In genomic region chr4:53818112-53818511, GRCh38 we compare ENCODE assay signal across 24 cellular contexts.
"Had no signal": no experiment of that assay in that cellular context is flagged by ENCODE, and none has a peak within 500 bp of the region (broad histone marks: within the 10 kb centered on the region; RNA-seq: fewer than 3 reads in every experiment).

No MANE protein-coding gene starts in this region.

- H3K27me3 ChIP-seq: ascending aorta, colonic mucosa had no signal

- ATAC-seq: activated naive CD8-positive, alpha-beta T cell treated with anti-CD3 and anti-CD28 coated beads, Interleukin-2, amount 50 U/mL, for 24 hours; foreskin keratinocyte; left lobe of liver; right cardiac atrium had no signal

- H3K9me3 ChIP-seq: ascending aorta, colonic mucosa had no signal

- H3K36me3 ChIP-seq: ascending aorta, colonic mucosa had no signal

- H3K4me3 ChIP-seq: ascending aorta, colonic mucosa had no signal

- H3K4me3 Mint-ChIP-seq: activated naive CD4-positive, alpha-beta T cell treated with anti-CD3 and anti-CD28 coated beads, Interleukin-2, amount 10 ng/mL, durations not matched to agents 7 days and 5 days; activated naive CD8-positive, alpha-beta T cell treated with anti-CD3 and anti-CD28 coated beads, Interleukin-2, amount 50 U/mL, for 24 hours; central memory CD8-positive, alpha-beta T cell; neural crest cell had no signal

- H3K27ac ChIP-seq: ascending aorta, colonic mucosa, foreskin keratinocyte, VCaP had no signal

- H3K9me3 Mint-ChIP-seq: activated naive CD4-positive, alpha-beta T cell treated with anti-CD3 and anti-CD28 coated beads, Interleukin-2, amount 10 ng/mL, durations not matched to agents 7 days and 5 days; activated naive CD8-positive, alpha-beta T cell treated with anti-CD3 and anti-CD28 coated beads, Interleukin-2, amount 50 U/mL, for 24 hours; central memory CD8-positive, alpha-beta T cell; neural crest cell had no signal

- H3K36me3 Mint-ChIP-seq: activated naive CD4-positive, alpha-beta T cell treated with anti-CD3 and anti-CD28 coated beads, Interleukin-2, amount 10 ng/mL, durations not matched to agents 7 days and 5 days had no signal

- H3K4me1 ChIP-seq: ascending aorta, colonic mucosa, foreskin keratinocyte had no signal

- H3K27ac Mint-ChIP-seq: activated naive CD4-positive, alpha-beta T cell treated with anti-CD3 and anti-CD28 coated beads, Interleukin-2, amount 10 ng/mL, durations not matched to agents 7 days and 5 days; activated naive CD8-positive, alpha-beta T cell treated with anti-CD3 and anti-CD28 coated beads, Interleukin-2, amount 50 U/mL, for 24 hours; progenitor cell of endocrine pancreas had no signal

- DNase-seq: activated CD4-positive, CD25-positive, alpha-beta regulatory T cell treated with anti-CD3 and anti-CD28 coated beads, Interleukin-2, amount 50 U/mL, for 72 hours; activated CD8-positive, alpha-beta memory T cell treated with anti-CD3 and anti-CD28 coated beads for 24 hours; activated CD8-positive, alpha-beta memory T cell treated with anti-CD3 and anti-CD28 coated beads, Interleukin-2, amount 50 U/mL, for 48 hours; activated effector memory CD4-positive, alpha-beta T cell treated with Interleukin-2 at 50 U/mL for 16 hours; activated naive CD4-positive, alpha-beta T cell treated with anti-CD3 and anti-CD28 coated beads, Interleukin-2, amount 10 ng/mL, durations not matched to agents 7 days and 5 days; activated naive CD8-positive, alpha-beta T cell treated with anti-CD3 and anti-CD28 coated beads, Interleukin-2, amount 50 U/mL, for 24 hours; activated T-cell treated with anti-CD3 and anti-CD28 coated beads, Interleukin-2, amount 50 U/mL, for 48 hours; colonic mucosa; foreskin keratinocyte; glutamatergic neuron; hypothalamus; kidney; right cardiac atrium; stimulated activated CD4-positive, alpha-beta T cell treated with anti-CD3 and anti-CD28 coated beads, Interleukin-2, amount 100 ng/mL, for 24 hours; stimulated activated naive CD4-positive, alpha-beta T cell treated with Interleukin-2 at 50 U/mL for 16 hours; SW 1271; T-helper 2 cell; trophoblast cell had no signal

- H3K4me1 Mint-ChIP-seq: activated naive CD4-positive, alpha-beta T cell treated with anti-CD3 and anti-CD28 coated beads, Interleukin-2, amount 10 ng/mL, durations not matched to agents 7 days and 5 days; activated naive CD8-positive, alpha-beta T cell treated with anti-CD3 and anti-CD28 coated beads, Interleukin-2, amount 50 U/mL, for 24 hours; central memory CD8-positive, alpha-beta T cell; neural crest cell had no signal
